In the genomic region with DNA sequence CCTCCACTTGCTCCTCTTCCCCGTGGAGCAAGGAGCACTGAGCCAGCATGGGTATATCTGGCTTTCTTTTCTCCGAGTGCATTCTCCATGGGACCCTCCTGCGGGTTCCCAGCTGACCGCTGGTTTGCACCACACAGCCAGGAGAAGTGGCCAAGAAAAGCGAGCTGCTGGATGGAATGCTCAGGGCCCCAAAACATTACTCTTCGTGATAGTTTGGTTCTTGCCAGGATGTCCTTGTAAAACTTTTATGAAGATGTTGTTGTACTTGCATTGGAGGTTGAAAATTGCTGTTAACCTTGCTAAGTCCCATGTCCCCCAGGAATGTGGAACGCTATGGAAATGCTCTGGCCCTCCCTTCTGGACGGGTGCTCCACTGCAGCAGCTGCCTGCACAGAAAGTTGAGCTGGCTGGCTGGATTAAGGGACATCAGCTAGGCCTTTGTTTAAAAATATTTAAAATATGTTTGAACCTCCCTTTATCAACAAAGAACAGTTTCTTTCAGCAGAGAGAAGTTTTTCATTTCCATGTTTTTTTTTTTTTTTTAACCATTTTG, we compare ENCODE assay signal across 12 cellular contexts.
DNase-seq lines count a peak whose midpoint lies in the region; ATAC-seq and TF ChIP-seq lines count a peak whose summit lies in the region.
"Had no signal": no experiment of that assay in that cellular context is flagged by ENCODE, and none has a peak within 500 bp of the region (broad histone marks: within the 10 kb centered on the region; RNA-seq: fewer than 3 reads in every experiment).

No MANE protein-coding gene starts in this region.

- H3K79me2 ChIP-seq in GM23248 (ENCODE audit: insufficient read depth): peaks cover 8% of the 10 kb centered on the region; the same call in 1 of the 2 replicates

- H2AFZ ChIP-seq in GM23248: no peak overlapping the region

- no peaks in the 10 kb centered on the region for H4K20me1 ChIP-seq in GM23248 (ENCODE audit: insufficient read depth)

- in situ Hi-C loops in GM23248 (cut with MboI): no loop called here

- peak; percentile 41 for DNase-seq in HEK293T (ENCODE audit: extremely low spot score)
- no peak for DNase-seq in caudate nucleus (lab: John Stamatoyannopoulos, UW)
- peak; percentile 45 for DNase-seq in iris pigment epithelial cell (ENCODE audit: low read depth)
- DNase-seq in smooth muscle cell of the brain vasculature (ENCODE audit: low read depth, low spot score): peak; percentile 40
- no peak for DNase-seq in NCI-H1105 (lab: John Stamatoyannopoulos, UW)
- no peak for DNase-seq in GM23248
- no peak for DNase-seq in NCI-H446 (lab: John Stamatoyannopoulos, UW)
- DNase-seq: activated B cell treated with CpG ODN at 0.5 μM for 24 hours; activated naive CD4-positive, alpha-beta T cell treated with anti-CD3 and anti-CD28 coated beads for 36 hours; DMS79 treated with DMSO at 0.1 percent for 48 hours; Kasumi-1 had no signal

- POLR2A ChIA-PET in HEK293T (lab: Yijun Ruan, JAX): no interaction called here

- H3F3A ChIP-seq in GM23248 (ENCODE audit: insufficient read depth): no peaks in the 10 kb centered on the region

- H3K4me3 ChIP-seq in GM23248: no peak overlapping the region

- H3K27ac ChIP-seq in caudate nucleus (ENCODE audit: low read depth, low read length): peak overlapping the region; percentile 61
- no peak overlapping the region for H3K27ac ChIP-seq in GM23248

- CTCF ChIA-PET in HEK293T (lab: Yijun Ruan, JAX): interaction anchor here (0.9 to 1.2 kb wide), 5 partner anchors 10 to 122 kb away, joined by 3 to 5 read pairs (median 4); no protein-coding TSS in a partner anchor

- peaks cover 11% of the 10 kb centered on the region for H3K4me1 ChIP-seq in GM23248 (ENCODE audit: insufficient read depth)

- no peaks in the 10 kb centered on the region for H3K9me2 ChIP-seq in GM23248 (ENCODE audit: insufficient read depth)

- H3K9me3 ChIP-seq in GM23248 (ENCODE audit: low read depth): no peaks in the 10 kb centered on the region

- no peak overlapping the region for H3K4me2 ChIP-seq in GM23248 (ENCODE audit: unreplicated experiment)

- no peak overlapping the region for H3K9ac ChIP-seq in GM23248

- H3K27me3 ChIP-seq in GM23248 (replicated peaks; ENCODE audit: insufficient read depth): no peaks in the 10 kb centered on the region

- ATAC-seq in HG02938 (IDR thresholded peaks at IDR 0.05; ENCODE audit: unreplicated experiment): no peak

- H3K36me3 ChIP-seq in GM23248 (ENCODE audit: low read depth): no peaks in the 10 kb centered on the region

- WGBS in GM23248 (ENCODE audit: low coverage in 1 of 2, low lambda C conversion rate in 2 of 2, missing lambda C conversion rate in 2 of 2), 2 experiments: 76 to 85% methylated on average over 8 of the region's 8 CpGs

TF ChIP-seq in HEK293T, 16 proteins besides CTCF, POLR2A, EP300 and RAD21:
- TF ChIP-seq BHLHE40 (IDR thresholded peaks at IDR 0.05; ENCODE audit: borderline replicate concordance): no peak
- TF ChIP-seq FOXM1 (IDR thresholded peaks at IDR 0.05; ENCODE audit: borderline replicate concordance): no peak

Comparison
In these comparisons a context has a peak if more than half of its experiments do, and no peak if none do; other contexts are left out.
1. DNase-seq: peak in HEK293T (single experiment), iris pigment epithelial cell (single experiment) and smooth muscle cell of the brain vasculature (single experiment); none in caudate nucleus (0 of 61), NCI-H1105 (single experiment), GM23248 (single experiment) and NCI-H446 (0 of 2).